ENCODE assay signal across 1 cellular context in genomic region chr1:10494754-10495474, GRCh38.
TF ChIP-seq lines count a peak whose summit lies in the region.

No MANE protein-coding gene starts in this region.

TF ChIP-seq in HepG2, 621 proteins besides CTCF, POLR2A, EP300 and RAD21 (continued from another document):
- TF ChIP-seq REST (IDR thresholded peaks at IDR 0.05; ENCODE audit: borderline replicate concordance in 1 of 2, low read depth in 1 of 2, low read length in 2 of 2) (no peak), ZNF512B (CRISPR knock-in tag; IDR thresholded peaks at IDR 0.05; ENCODE audit: borderline replicate concordance) (no peak), CEBPB (IDR thresholded peaks at IDR 0.05; ENCODE audit: borderline replicate concordance, low read depth, low read length) (no peak)
TF ChIP-seq in HepG2: peak in this region for 34.
